In the genomic region with DNA sequence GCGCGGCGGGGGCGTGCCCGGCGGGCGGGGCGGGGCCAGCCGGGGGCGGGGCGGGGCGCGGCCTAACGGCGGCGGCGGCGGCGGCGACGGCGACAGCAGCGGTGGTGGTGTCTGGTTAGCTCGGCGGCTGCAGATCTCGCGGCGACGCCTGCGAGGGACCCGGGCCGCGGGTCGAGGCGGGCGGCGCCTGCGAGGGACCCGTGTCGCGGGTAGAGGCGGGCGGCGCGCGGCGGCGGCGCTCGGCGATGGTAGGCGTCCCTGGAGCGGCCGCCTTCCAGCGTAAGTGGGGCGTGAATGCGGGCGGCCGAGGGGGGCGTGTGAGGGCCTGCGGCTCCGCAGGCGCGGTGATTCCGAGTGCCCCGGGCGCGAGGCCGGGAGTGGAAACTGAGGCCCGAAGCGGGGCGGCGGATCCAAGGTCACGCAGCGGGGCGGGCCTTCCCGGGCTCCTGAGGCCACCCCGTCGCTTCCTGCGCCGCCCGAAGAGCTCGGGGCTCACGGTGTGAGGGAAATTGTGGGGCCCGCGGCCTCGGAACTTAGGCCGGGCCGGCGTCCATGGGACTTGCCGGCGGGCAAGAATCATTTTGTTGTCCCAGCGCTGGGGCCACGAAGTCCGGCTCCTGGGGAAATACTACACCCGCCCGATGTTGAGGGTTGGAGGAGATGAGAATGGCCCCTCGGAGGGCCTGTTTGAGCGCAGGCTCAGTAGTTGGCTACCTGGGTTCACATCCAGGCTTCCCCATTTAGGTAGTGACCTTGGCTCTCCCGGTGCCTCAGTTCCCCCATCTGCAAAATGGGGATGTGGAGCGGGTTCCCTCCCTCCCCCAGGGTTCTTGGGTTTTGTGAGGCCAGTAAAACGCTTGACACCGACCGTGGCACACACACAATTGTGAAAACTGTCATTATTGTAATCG, we compare ENCODE assay signal across 8 cellular contexts. TPM values are rescaled to one million over a fixed set of nuclear protein-coding genes. Genes with fewer than 3 reads are reported as not detected.
DNase-seq lines count a peak whose midpoint lies in the region; ATAC-seq and TF ChIP-seq lines count a peak whose summit lies in the region.

A gene (plus strand): TSS at position 74 of the 911 bp plus-strand sequence. CDS start 172 bp downstream, at position 246.

- no peak for TF ChIP-seq POLR2A in breast epithelium (IDR thresholded peaks at IDR 0.05)
- no peak for TF ChIP-seq POLR2A in spleen (IDR thresholded peaks at IDR 0.05)

- H3K4me1 Mint-ChIP-seq in activated T-cell treated with anti-CD3 and anti-CD28 coated beads, Interleukin-2, amount 50 U/mL, for 24 hours (ENCODE audit: low read depth), result peaks cover 14% of the 10 kb centered on the region

- intact Hi-C loops in breast epithelium (cut with DNase I; ENCODE audit: low total_unique reads), result no loop called here
- intact Hi-C loops in spleen (cut with DNase I; ENCODE audit: low total_unique reads), result no loop called here

- H3K9me3 Mint-ChIP-seq in activated T-cell treated with anti-CD3 and anti-CD28 coated beads, Interleukin-2, amount 50 U/mL, for 24 hours, result no peaks in the 10 kb centered on the region

- H3K4me3 Mint-ChIP-seq in activated T-cell treated with anti-CD3 and anti-CD28 coated beads, Interleukin-2, amount 50 U/mL, for 24 hours, result peak within 1 kb of the TSS; percentile 86

- no peaks in the 10 kb centered on the region for H3K27me3 Mint-ChIP-seq in activated T-cell treated with anti-CD3 and anti-CD28 coated beads, Interleukin-2, amount 50 U/mL, for 24 hours

- DNase-seq in activated T-cell treated with anti-CD3 and anti-CD28 coated beads, Interleukin-2, amount 50 U/mL, for 24 hours, result no peak
- no peak for DNase-seq in activated T-cell treated with anti-CD3 and anti-CD28 coated beads, Interleukin-2, amount 50 U/mL, for 48 hours
- DNase-seq in NCI-H1417 treated with DMSO at 0.1 percent for 48 hours (lab: John Stamatoyannopoulos, UW) (peak; percentile 38), breast epithelium (ENCODE audit: low spot score in 2 of 2) (peak; percentile 36 to 55), iris pigment epithelial cell (ENCODE audit: low read depth) (peak; percentile 76), spleen (no peak), SKM-1 treated with dmso at 0.1 percent for 144 hours (lab: John Stamatoyannopoulos, UW; ENCODE audit: unreplicated experiment) (no peak)

- H3K4me3 ChIP-seq in breast epithelium, result peak within 1 kb of the TSS; percentile 80 to 95 (median 89)
- H3K4me3 ChIP-seq in spleen, result peak within 1 kb of the TSS; percentile 55 to 97 (median 86)

- H3K4me1 ChIP-seq in breast epithelium (no peaks in the 10 kb centered on the region), spleen (peaks cover 0 to 46% (median 26%) of the 10 kb centered on the region in 6 donors)

- peak within 1 kb of the TSS; percentile 92 for H3K27ac Mint-ChIP-seq in activated T-cell treated with anti-CD3 and anti-CD28 coated beads, Interleukin-2, amount 50 U/mL, for 24 hours

- H3K36me3 Mint-ChIP-seq in activated T-cell treated with anti-CD3 and anti-CD28 coated beads, Interleukin-2, amount 50 U/mL, for 24 hours (ENCODE audit: low read depth), result peaks cover 9% of the 10 kb centered on the region

- no peaks in the 10 kb centered on the region for H3K36me3 ChIP-seq in breast epithelium
- H3K36me3 ChIP-seq in spleen, result no peaks in the 10 kb centered on the region

- H3K27ac ChIP-seq in breast epithelium (peak within 1 kb of the TSS; percentile 92 to 96), spleen (peak within 1 kb of the TSS; percentile 95 to 99 (median 96))

- TF ChIP-seq CTCF in breast epithelium (IDR thresholded peaks at IDR 0.05), result no peak
- peak in 2 of 11 experiments; percentile 6 to 8 for TF ChIP-seq CTCF in spleen (IDR thresholded peaks at IDR 0.05 in 8 of 11, conservative IDR thresholded peaks at IDR 0.05 in 3 of 11)

- H3K9me3 ChIP-seq in breast epithelium, result no peaks in the 10 kb centered on the region
- H3K9me3 ChIP-seq in spleen, result no peaks in the 10 kb centered on the region

- WGBS in spleen, 5 donors, result 1 to 3% (median 1%) methylated on average over 35 to 105 of the region's 105 CpGs

- no peaks in the 10 kb centered on the region for H3K27me3 ChIP-seq in breast epithelium
- no peaks in the 10 kb centered on the region for H3K27me3 ChIP-seq in spleen (replicated peaks in 1 of 7)

- ATAC-seq in HG02610 (IDR thresholded peaks at IDR 0.05; ENCODE audit: unreplicated experiment), result peak; percentile 57

RNA-seq across cellular contexts. Expression of the gene that starts here (rescaled TPM):
- total RNA-seq in breast epithelium, result 10 to 100 TPM; 10.9 to 20.9 (median 17.0) TPM
- total RNA-seq in spleen, result 10 to 100 TPM; 17.0 to 25.4 (median 18.9) TPM
- polyA plus RNA-seq in spleen, result 1 to 10 TPM; 3.3 to 6.9 (median 4.8) TPM

Comparison
In these comparisons a context has a peak if more than half of its experiments do, and no peak if none do; other contexts are left out.
1. DNase-seq: peak in NCI-H1417 treated with DMSO at 0.1 percent for 48 hours (single experiment), breast epithelium (2 of 2) and iris pigment epithelial cell (single experiment); none in activated T-cell treated with anti-CD3 and anti-CD28 coated beads, Interleukin-2, amount 50 U/mL, for 24 hours (single experiment), activated T-cell treated with anti-CD3 and anti-CD28 coated beads, Interleukin-2, amount 50 U/mL, for 48 hours (0 of 2), spleen (single experiment) and SKM-1 treated with dmso at 0.1 percent for 144 hours (single experiment).